2 cellular contexts compared by ENCODE assay signal in the genomic region with DNA sequence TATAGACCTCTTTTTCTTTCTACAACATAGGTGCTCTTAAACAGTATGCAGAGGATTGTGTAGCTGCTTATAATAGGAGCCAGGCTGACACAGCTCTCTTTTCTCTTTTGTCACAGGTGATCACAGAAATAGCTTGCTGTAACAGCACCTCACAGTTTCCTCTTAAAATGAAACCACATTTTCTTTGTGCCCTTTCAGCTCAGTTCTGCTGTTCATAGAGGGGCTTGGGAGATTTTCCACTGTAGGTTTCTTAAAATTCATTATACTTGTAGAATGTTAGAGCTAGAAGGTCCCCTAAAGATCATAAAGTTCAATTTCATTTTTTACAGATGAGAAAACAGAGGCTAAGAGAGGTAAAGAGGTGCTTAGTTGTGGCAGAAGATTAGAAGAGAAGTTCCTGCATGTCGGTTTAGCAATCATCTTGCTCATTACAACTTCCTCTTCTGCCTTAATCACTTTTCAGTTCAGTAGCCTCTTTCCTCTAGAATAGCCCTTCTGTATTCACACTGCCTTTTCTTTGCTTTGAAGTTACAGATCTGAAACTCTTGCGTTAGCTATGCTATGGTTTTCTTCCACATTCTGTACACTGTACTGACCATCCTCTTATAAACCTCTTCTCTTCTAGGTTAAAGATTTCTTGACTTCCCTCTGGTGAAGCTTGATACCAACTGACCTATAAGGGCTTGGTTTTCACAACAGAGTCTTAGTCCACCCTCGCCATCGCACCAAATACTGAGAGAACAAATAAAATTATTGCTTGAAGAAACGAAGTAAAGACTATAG.
TF ChIP-seq lines count a peak whose summit lies in the region.

No MANE protein-coding gene starts in this region.

TF ChIP-seq in GM12878, 131 proteins besides CTCF, POLR2A, EP300 and RAD21 (continues in another document):
- TF ChIP-seq, protein P1, sequence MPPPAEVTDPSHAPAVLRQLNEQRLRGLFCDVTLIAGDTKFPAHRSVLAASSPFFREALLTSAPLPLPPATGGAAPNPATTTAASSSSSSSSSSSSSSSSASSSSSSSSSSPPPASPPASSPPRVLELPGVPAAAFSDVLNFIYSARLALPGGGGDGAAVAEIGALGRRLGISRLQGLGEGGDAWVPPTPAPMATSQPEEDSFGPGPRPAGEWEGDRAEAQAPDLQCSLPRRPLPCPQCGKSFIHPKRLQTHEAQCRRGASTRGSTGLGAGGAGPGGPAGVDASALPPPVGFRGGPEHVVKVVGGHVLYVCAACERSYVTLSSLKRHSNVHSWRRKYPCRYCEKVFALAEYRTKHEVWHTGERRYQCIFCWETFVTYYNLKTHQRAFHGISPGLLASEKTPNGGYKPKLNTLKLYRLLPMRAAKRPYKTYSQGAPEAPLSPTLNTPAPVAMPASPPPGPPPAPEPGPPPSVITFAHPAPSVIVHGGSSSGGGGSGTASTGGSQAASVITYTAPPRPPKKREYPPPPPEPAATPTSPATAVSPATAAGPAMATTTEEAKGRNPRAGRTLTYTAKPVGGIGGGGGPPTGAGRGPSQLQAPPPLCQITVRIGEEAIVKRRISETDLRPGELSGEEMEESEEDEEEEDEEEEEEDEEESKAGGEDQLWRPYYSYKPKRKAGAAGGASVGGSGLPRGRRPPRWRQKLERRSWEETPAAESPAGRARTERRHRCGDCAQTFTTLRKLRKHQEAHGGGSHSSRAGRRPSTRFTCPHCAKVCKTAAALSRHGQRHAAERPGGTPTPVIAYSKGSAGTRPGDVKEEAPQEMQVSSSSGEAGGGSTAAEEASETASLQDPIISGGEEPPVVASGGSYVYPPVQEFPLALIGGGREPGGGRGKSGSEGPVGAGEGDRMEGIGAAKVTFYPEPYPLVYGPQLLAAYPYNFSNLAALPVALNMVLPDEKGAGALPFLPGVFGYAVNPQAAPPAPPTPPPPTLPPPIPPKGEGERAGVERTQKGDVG (CRISPR knock-in tag; IDR thresholded peaks at IDR 0.05): no peak
- TF ChIP-seq NFIC (IDR thresholded peaks at IDR 0.05; ENCODE audit: low read depth, low read length) (no peak), NR2C1 (IDR thresholded peaks at IDR 0.05) (no peak), CBFB (IDR thresholded peaks at IDR 0.05; ENCODE audit: low read depth) (no peak), ZBED1 (IDR thresholded peaks at IDR 0.05; ENCODE audit: borderline replicate concordance) (0 out of 2 replicates have a peak, but pooled peaks have one; percentile 6), PAX5 (IDR thresholded peaks at IDR 0.05; ENCODE audit: borderline replicate concordance, low read depth, low read length) (no peak), GABPA (IDR thresholded peaks at IDR 0.05; ENCODE audit: low read depth) (peak; percentile 41; the same call in 1 of the 2 replicates), MTA3 (IDR thresholded peaks at IDR 0.05; ENCODE audit: borderline replicate concordance, low read length) (no peak), YY1 (IDR thresholded peaks at IDR 0.05; ENCODE audit: low read depth, low read length) (no peak), MEF2A (IDR thresholded peaks at IDR 0.05; ENCODE audit: insufficient read depth, low read depth, low read length) (peak; percentile 63; the same call in 1 of the 2 replicates), RCOR1 (conservative IDR thresholded peaks at IDR 0.05; ENCODE audit: low read depth, low read length) (no peak), IRF4 (IDR thresholded peaks at IDR 0.05; ENCODE audit: low read depth, low read length) (0 out of 2 replicates have a peak, but pooled peaks have one; percentile 18), CEBPB (IDR thresholded peaks at IDR 0.05; ENCODE audit: borderline replicate concordance in 1 of 2, low read depth in 2 of 2, low read length in 2 of 2) (peak in 1 of 2 experiments; percentile 4; a peak in 1 of 4 replicates), SRF (IDR thresholded peaks at IDR 0.05; ENCODE audit: low read depth in 2 of 2, low read length in 2 of 2) (no peak), EGR1 (IDR thresholded peaks at IDR 0.05; ENCODE audit: borderline replicate concordance in 1 of 2, low read depth in 2 of 2, low read length in 2 of 2) (peak in 1 of 2 experiments; percentile 23; a peak in 1 of 3 replicates), TAF1 (IDR thresholded peaks at IDR 0.05; ENCODE audit: borderline replicate concordance, low read depth, low read length) (0 out of 2 replicates have a peak, but pooled peaks have one; percentile 8), IKZF2 (IDR thresholded peaks at IDR 0.05) (peak in 1 of 2 experiments; percentile 66; a peak in 2 of 4 replicates), ATF7 (IDR thresholded peaks at IDR 0.05; ENCODE audit: low read depth) (peak; percentile 83), CHD4 (IDR thresholded peaks at IDR 0.05) (no peak)
- TF ChIP-seq, protein P2, sequence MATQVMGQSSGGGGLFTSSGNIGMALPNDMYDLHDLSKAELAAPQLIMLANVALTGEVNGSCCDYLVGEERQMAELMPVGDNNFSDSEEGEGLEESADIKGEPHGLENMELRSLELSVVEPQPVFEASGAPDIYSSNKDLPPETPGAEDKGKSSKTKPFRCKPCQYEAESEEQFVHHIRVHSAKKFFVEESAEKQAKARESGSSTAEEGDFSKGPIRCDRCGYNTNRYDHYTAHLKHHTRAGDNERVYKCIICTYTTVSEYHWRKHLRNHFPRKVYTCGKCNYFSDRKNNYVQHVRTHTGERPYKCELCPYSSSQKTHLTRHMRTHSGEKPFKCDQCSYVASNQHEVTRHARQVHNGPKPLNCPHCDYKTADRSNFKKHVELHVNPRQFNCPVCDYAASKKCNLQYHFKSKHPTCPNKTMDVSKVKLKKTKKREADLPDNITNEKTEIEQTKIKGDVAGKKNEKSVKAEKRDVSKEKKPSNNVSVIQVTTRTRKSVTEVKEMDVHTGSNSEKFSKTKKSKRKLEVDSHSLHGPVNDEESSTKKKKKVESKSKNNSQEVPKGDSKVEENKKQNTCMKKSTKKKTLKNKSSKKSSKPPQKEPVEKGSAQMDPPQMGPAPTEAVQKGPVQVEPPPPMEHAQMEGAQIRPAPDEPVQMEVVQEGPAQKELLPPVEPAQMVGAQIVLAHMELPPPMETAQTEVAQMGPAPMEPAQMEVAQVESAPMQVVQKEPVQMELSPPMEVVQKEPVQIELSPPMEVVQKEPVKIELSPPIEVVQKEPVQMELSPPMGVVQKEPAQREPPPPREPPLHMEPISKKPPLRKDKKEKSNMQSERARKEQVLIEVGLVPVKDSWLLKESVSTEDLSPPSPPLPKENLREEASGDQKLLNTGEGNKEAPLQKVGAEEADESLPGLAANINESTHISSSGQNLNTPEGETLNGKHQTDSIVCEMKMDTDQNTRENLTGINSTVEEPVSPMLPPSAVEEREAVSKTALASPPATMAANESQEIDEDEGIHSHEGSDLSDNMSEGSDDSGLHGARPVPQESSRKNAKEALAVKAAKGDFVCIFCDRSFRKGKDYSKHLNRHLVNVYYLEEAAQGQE (IDR thresholded peaks at IDR 0.05; ENCODE audit: low read depth, low read length): no peak

TF ChIP-seq in WTC11, 78 proteins besides CTCF, POLR2A, EP300 and RAD21 (continued from another document and continues in another):
- TF ChIP-seq, protein P3, sequence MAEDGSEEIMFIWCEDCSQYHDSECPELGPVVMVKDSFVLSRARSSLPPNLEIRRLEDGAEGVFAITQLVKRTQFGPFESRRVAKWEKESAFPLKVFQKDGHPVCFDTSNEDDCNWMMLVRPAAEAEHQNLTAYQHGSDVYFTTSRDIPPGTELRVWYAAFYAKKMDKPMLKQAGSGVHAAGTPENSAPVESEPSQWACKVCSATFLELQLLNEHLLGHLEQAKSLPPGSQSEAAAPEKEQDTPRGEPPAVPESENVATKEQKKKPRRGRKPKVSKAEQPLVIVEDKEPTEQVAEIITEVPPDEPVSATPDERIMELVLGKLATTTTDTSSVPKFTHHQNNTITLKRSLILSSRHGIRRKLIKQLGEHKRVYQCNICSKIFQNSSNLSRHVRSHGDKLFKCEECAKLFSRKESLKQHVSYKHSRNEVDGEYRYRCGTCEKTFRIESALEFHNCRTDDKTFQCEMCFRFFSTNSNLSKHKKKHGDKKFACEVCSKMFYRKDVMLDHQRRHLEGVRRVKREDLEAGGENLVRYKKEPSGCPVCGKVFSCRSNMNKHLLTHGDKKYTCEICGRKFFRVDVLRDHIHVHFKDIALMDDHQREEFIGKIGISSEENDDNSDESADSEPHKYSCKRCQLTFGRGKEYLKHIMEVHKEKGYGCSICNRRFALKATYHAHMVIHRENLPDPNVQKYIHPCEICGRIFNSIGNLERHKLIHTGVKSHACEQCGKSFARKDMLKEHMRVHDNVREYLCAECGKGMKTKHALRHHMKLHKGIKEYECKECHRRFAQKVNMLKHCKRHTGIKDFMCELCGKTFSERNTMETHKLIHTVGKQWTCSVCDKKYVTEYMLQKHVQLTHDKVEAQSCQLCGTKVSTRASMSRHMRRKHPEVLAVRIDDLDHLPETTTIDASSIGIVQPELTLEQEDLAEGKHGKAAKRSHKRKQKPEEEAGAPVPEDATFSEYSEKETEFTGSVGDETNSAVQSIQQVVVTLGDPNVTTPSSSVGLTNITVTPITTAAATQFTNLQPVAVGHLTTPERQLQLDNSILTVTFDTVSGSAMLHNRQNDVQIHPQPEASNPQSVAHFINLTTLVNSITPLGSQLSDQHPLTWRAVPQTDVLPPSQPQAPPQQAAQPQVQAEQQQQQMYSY (CRISPR knock-in tag; IDR thresholded peaks at IDR 0.05): no peak
- TF ChIP-seq GRHL2 (CRISPR knock-in tag; IDR thresholded peaks at IDR 0.05; ENCODE audit: insufficient replicate concordance, severe bottlenecking) (no peak), TEAD4 (CRISPR knock-in tag; IDR thresholded peaks at IDR 0.05) (no peak), CREM (CRISPR knock-in tag; IDR thresholded peaks at IDR 0.05) (no peak), NFATC4 (CRISPR knock-in tag; IDR thresholded peaks at IDR 0.05) (no peak), FOXJ3 (CRISPR knock-in tag; IDR thresholded peaks at IDR 0.05; ENCODE audit: borderline replicate concordance) (no peak), ATF1 (CRISPR knock-in tag; IDR thresholded peaks at IDR 0.05) (no peak), SOX15 (CRISPR knock-in tag; IDR thresholded peaks at IDR 0.05) (no peak), SMAD3 (CRISPR knock-in tag; IDR thresholded peaks at IDR 0.05; ENCODE audit: borderline replicate concordance) (no peak), PRRX2 (CRISPR knock-in tag; IDR thresholded peaks at IDR 0.05) (no peak), SP1 (CRISPR knock-in tag; conservative IDR thresholded peaks at IDR 0.05) (no peak)
- TF ChIP-seq, protein P4, sequence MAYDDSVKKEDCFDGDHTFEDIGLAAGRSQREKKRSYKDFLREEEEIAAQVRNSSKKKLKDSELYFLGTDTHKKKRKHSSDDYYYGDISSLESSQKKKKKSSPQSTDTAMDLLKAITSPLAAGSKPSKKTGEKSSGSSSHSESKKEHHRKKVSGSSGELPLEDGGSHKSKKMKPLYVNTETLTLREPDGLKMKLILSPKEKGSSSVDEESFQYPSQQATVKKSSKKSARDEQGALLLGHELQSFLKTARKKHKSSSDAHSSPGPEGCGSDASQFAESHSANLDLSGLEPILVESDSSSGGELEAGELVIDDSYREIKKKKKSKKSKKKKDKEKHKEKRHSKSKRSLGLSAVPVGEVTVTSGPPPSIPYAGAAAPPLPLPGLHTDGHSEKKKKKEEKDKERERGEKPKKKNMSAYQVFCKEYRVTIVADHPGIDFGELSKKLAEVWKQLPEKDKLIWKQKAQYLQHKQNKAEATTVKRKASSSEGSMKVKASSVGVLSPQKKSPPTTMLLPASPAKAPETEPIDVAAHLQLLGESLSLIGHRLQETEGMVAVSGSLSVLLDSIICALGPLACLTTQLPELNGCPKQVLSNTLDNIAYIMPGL (CRISPR knock-in tag; IDR thresholded peaks at IDR 0.05): no peak
- TF ChIP-seq, protein P5, sequence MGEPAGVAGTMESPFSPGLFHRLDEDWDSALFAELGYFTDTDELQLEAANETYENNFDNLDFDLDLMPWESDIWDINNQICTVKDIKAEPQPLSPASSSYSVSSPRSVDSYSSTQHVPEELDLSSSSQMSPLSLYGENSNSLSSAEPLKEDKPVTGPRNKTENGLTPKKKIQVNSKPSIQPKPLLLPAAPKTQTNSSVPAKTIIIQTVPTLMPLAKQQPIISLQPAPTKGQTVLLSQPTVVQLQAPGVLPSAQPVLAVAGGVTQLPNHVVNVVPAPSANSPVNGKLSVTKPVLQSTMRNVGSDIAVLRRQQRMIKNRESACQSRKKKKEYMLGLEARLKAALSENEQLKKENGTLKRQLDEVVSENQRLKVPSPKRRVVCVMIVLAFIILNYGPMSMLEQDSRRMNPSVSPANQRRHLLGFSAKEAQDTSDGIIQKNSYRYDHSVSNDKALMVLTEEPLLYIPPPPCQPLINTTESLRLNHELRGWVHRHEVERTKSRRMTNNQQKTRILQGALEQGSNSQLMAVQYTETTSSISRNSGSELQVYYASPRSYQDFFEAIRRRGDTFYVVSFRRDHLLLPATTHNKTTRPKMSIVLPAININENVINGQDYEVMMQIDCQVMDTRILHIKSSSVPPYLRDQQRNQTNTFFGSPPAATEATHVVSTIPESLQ (CRISPR knock-in tag; IDR thresholded peaks at IDR 0.05): no peak
- TF ChIP-seq, protein P6, sequence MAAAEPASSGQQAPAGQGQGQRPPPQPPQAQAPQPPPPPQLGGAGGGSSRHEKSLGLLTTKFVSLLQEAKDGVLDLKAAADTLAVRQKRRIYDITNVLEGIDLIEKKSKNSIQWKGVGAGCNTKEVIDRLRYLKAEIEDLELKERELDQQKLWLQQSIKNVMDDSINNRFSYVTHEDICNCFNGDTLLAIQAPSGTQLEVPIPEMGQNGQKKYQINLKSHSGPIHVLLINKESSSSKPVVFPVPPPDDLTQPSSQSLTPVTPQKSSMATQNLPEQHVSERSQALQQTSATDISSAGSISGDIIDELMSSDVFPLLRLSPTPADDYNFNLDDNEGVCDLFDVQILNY (CRISPR knock-in tag; IDR thresholded peaks at IDR 0.05): no peak
- TF ChIP-seq, protein P7, sequence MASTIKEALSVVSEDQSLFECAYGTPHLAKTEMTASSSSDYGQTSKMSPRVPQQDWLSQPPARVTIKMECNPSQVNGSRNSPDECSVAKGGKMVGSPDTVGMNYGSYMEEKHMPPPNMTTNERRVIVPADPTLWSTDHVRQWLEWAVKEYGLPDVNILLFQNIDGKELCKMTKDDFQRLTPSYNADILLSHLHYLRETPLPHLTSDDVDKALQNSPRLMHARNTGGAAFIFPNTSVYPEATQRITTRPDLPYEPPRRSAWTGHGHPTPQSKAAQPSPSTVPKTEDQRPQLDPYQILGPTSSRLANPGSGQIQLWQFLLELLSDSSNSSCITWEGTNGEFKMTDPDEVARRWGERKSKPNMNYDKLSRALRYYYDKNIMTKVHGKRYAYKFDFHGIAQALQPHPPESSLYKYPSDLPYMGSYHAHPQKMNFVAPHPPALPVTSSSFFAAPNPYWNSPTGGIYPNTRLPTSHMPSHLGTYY (CRISPR knock-in tag; IDR thresholded peaks at IDR 0.05): no peak
- TF ChIP-seq, protein P8, sequence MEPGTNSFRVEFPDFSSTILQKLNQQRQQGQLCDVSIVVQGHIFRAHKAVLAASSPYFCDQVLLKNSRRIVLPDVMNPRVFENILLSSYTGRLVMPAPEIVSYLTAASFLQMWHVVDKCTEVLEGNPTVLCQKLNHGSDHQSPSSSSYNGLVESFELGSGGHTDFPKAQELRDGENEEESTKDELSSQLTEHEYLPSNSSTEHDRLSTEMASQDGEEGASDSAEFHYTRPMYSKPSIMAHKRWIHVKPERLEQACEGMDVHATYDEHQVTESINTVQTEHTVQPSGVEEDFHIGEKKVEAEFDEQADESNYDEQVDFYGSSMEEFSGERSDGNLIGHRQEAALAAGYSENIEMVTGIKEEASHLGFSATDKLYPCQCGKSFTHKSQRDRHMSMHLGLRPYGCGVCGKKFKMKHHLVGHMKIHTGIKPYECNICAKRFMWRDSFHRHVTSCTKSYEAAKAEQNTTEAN (CRISPR knock-in tag; IDR thresholded peaks at IDR 0.05): no peak
- TF ChIP-seq, protein P9, sequence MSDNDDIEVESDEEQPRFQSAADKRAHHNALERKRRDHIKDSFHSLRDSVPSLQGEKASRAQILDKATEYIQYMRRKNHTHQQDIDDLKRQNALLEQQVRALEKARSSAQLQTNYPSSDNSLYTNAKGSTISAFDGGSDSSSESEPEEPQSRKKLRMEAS (CRISPR knock-in tag; IDR thresholded peaks at IDR 0.05): no peak
- TF ChIP-seq, protein P10, sequence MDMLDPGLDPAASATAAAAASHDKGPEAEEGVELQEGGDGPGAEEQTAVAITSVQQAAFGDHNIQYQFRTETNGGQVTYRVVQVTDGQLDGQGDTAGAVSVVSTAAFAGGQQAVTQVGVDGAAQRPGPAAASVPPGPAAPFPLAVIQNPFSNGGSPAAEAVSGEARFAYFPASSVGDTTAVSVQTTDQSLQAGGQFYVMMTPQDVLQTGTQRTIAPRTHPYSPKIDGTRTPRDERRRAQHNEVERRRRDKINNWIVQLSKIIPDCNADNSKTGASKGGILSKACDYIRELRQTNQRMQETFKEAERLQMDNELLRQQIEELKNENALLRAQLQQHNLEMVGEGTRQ (CRISPR knock-in tag; IDR thresholded peaks at IDR 0.05): no peak
